9 cellular contexts compared by ENCODE assay signal in genomic region chr6:125995972-125996580, GRCh38. TPM values are rescaled to one million over a fixed set of nuclear protein-coding genes. Genes with fewer than 3 reads are reported as not detected.
A peak's percentile ranks its signal among the peaks of the same experiment; 100 is the strongest.
DNase-seq lines count a peak whose midpoint lies in the region; ATAC-seq lines count a peak whose summit lies in the region.
"Had no signal": no experiment of that assay in that cellular context is flagged by ENCODE, and none has a peak within 500 bp of the region (broad histone marks: within the 10 kb centered on the region; RNA-seq: fewer than 3 reads in every experiment).

No MANE protein-coding gene starts in this region.

- intact Hi-C loops in naive thymus-derived CD4-positive, alpha-beta T cell (cut with micrococcal nuclease) = loop anchor here (1.0 to 10.0 kb wide), 11 partner anchors 10 to 1543 kb away; partner anchors contain the start of genes CENPW (in 1 of the 2), ECHDC1 (in 1 of the 2), RNF146 (in 1 of the 2) and TRMT11 (in 1 of the 2)

- no peaks in the 10 kb centered on the region for H3K27me3 ChIP-seq in naive thymus-derived CD4-positive, alpha-beta T cell (ENCODE audit: control insufficient read depth in 2 of 2, insufficient read depth in 2 of 2, low read length in 2 of 2)

- CTCF ChIA-PET in naive thymus-derived CD4-positive, alpha-beta T cell (lab: Charles Lee) = interaction anchor here (0.5 to 1.6 kb wide), 9 partner anchors 8 to 205 kb away, joined by 3 to 11 read pairs (median 4); partner anchors contain the start of genes NCOA7 and TRMT11

- ATAC-seq in GM21423 (IDR thresholded peaks at IDR 0.05; ENCODE audit: unreplicated experiment) = peak; percentile 93
- peak; percentile 99 for ATAC-seq in naive thymus-derived CD4-positive, alpha-beta T cell

- peak overlapping the region in 6 of 9 donors; percentile 8 to 63 (median 24) for H3K27ac Mint-ChIP-seq in naive thymus-derived CD4-positive, alpha-beta T cell

- no peak overlapping the region for H3K27ac ChIP-seq in naive thymus-derived CD4-positive, alpha-beta T cell (ENCODE audit: low read depth, low read length)
- H3K27ac ChIP-seq: epithelial cell of prostate had no signal

- peak overlapping the region; percentile 42 for H3K4me3 ChIP-seq in naive thymus-derived CD4-positive, alpha-beta T cell (ENCODE audit: low read length)

- H3K4me1 ChIP-seq in naive thymus-derived CD4-positive, alpha-beta T cell (ENCODE audit: control insufficient read depth in 2 of 2, insufficient read depth in 2 of 2, low read length in 2 of 2) = no peaks in the 10 kb centered on the region

- no peaks in the 10 kb centered on the region for H3K27me3 Mint-ChIP-seq in naive thymus-derived CD4-positive, alpha-beta T cell

- H3K9me3 ChIP-seq in naive thymus-derived CD4-positive, alpha-beta T cell (ENCODE audit: control insufficient read depth in 2 of 3, low read length in 3 of 3) = no peaks in the 10 kb centered on the region

- peaks cover 0 to 33% (median 23%) of the 10 kb centered on the region in 5 donors for H3K36me3 Mint-ChIP-seq in naive thymus-derived CD4-positive, alpha-beta T cell

- DNase-seq in DMS153 (lab: John Stamatoyannopoulos, UW) (peak; percentile 53), HT-29 (ENCODE audit: low spot score) (peak; percentile 75), NOMO-1 treated with dmso at 0.1 percent for 144 hours (lab: John Stamatoyannopoulos, UW; ENCODE audit: unreplicated experiment) (peak; percentile 49), epidermal melanocyte (ENCODE audit: insufficient read length, low spot score) (peak; percentile 54)
- peak; percentile 24 for DNase-seq in activated CD8-positive, alpha-beta memory T cell treated with anti-CD3 and anti-CD28 coated beads, Interleukin-2, amount 50 U/mL, for 24 hours (ENCODE audit: extremely low read depth)
- peak; percentile 51 to 78 (median 72) for DNase-seq in naive thymus-derived CD4-positive, alpha-beta T cell
- DNase-seq in stimulated activated naive CD4-positive, alpha-beta T cell (lab: John Stamatoyannopoulos, UW) = peak; percentile 46 to 80 (median 56)

- peaks cover 0 to 6% (median 4%) of the 10 kb centered on the region in 3 experiments for H3K36me3 ChIP-seq in naive thymus-derived CD4-positive, alpha-beta T cell (ENCODE audit: control insufficient read depth in 2 of 3, insufficient read depth in 3 of 3, low read length in 3 of 3)

- H3K9me3 Mint-ChIP-seq in naive thymus-derived CD4-positive, alpha-beta T cell = peaks cover 0 to 2% (median 0%) of the 10 kb centered on the region in 11 donors

- peaks cover 10 to 44% (median 41%) of the 10 kb centered on the region in 7 donors for H3K4me1 Mint-ChIP-seq in naive thymus-derived CD4-positive, alpha-beta T cell

- POLR2A ChIA-PET in naive thymus-derived CD4-positive, alpha-beta T cell (lab: Charles Lee) = interaction anchor here (1.2 to 1.6 kb wide), 2 partner anchors 9 to 215 kb away, joined by 4 to 9 read pairs; partner anchors contain the start of gene TRMT11

- peak overlapping the region; percentile 66 to 87 (median 77) for H3K4me3 Mint-ChIP-seq in naive thymus-derived CD4-positive, alpha-beta T cell

RNA-seq across cellular contexts. Expression of gene TRMT11, which starts 9.7 kb away (rescaled TPM):
- total RNA-seq in HT-29 (2014; rRNA removed; shearing (Covaris generic)) = 13.8 and 16.6 TPM in 2 replicates
- total RNA-seq in naive thymus-derived CD4-positive, alpha-beta T cell = 10 to 100 TPM; 13.6 to 34.1 (median 20.1) TPM
- polyA plus RNA-seq in naive thymus-derived CD4-positive, alpha-beta T cell = 10 to 100 TPM; 12.4 to 14.3 TPM

RNA-seq across cellular contexts. Expression of gene HINT3, which starts 39.5 kb away (rescaled TPM):
- 7.1 and 8.9 TPM in 2 replicates for total RNA-seq in HT-29 (2014; rRNA removed; shearing (Covaris generic))
- 10 to 100 TPM in 2 of 5 experiments, 1 to 10 TPM in 3; 7.7 to 12.4 (median 9.5) TPM for total RNA-seq in naive thymus-derived CD4-positive, alpha-beta T cell
- polyA plus RNA-seq in naive thymus-derived CD4-positive, alpha-beta T cell = 10 to 100 TPM in 1 of 2 donors, 1 to 10 TPM in 1; 7.8 to 11.0 TPM

Comparison
In these comparisons a context has a peak if more than half of its experiments do, and no peak if none do; other contexts are left out.
1. DNase-seq: peak in every context shown above with its lines; median percentile 75 in HT-29; 72 in naive thymus-derived CD4-positive, alpha-beta T cell; 56 in stimulated activated naive CD4-positive, alpha-beta T cell; 54 in epidermal melanocyte; 53 in DMS153; 49 in NOMO-1 treated with dmso at 0.1 percent for 144 hours; 24 in activated CD8-positive, alpha-beta memory T cell treated with anti-CD3 and anti-CD28 coated beads, Interleukin-2, amount 50 U/mL, for 24 hours.